In the genomic region with DNA sequence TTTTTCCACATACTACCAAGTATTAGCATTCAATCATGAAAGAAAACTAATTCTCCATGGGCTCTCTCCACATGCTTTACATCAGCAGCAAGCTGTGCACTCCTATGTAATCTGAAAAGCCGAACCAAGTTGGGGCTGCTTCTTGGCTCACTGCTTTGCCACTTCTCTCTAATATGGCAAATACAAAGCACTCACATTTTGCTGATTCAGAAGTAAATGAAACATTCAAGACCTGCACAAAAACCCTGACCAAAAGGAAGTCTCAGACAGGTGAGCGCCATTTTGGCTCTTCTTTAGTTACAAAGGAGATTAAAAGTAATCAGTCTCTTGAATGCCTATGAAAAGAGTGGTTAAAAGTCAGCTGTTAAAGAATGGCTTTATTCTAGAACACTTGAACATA, we compare ENCODE assay signal across 26 cellular contexts.
"Had no signal": no experiment of that assay in that cellular context is flagged by ENCODE, and none has a peak within 500 bp of the region (broad histone marks: within the 10 kb centered on the region; RNA-seq: fewer than 3 reads in every experiment).

No MANE protein-coding gene starts in this region.

- H3K27me3 ChIP-seq: colonic mucosa, esophagus squamous epithelium, gastrocnemius medialis, heart right ventricle, left lung had no signal

- FAIRE-seq: endometrium, islet of Langerhans, keratinocyte had no signal

- H3K4me3 ChIP-seq: colonic mucosa, esophagus squamous epithelium, gastrocnemius medialis, heart right ventricle, left lung, lower lobe of right lung, mucosa of descending colon had no signal

- H3K9me3 ChIP-seq: colonic mucosa, esophagus squamous epithelium, gastrocnemius medialis, heart right ventricle, left lung, lower lobe of right lung, mucosa of descending colon had no signal

- ATAC-seq: effector memory CD8-positive, alpha-beta T cell; esophagus mucosa; gastrocnemius medialis; heart right ventricle; left cardiac atrium; left lung; left ventricle myocardium superior; lower lobe of right lung; mucosa of descending colon had no signal

- DNase-seq: colonic mucosa; cortex of kidney; effector CD8-positive, alpha-beta T cell; effector memory CD8-positive, alpha-beta T cell; endodermal cell; erythroblast; esophagus squamous epithelium; foreskin fibroblast; foreskin melanocyte; gastrocnemius medialis; glutamatergic neuron; head of caudate nucleus; heart right ventricle; hippocampal formation; left cardiac atrium; left lung; left ventricle myocardium superior; lower lobe of right lung; mesenchymal stem cell; mucosa of descending colon; naive B cell had no signal

- H3K36me3 ChIP-seq: colonic mucosa, esophagus squamous epithelium, gastrocnemius medialis, heart right ventricle, left lung, lower lobe of right lung had no signal

- H3K27ac ChIP-seq: colonic mucosa, epithelial cell of prostate, esophagus squamous epithelium, gastrocnemius medialis, heart right ventricle, left lung, lower lobe of right lung had no signal

- H3K4me1 ChIP-seq: colonic mucosa, esophagus squamous epithelium, gastrocnemius medialis, heart right ventricle, left lung, lower lobe of right lung had no signal
